Comparison of ENCODE assay signal across 9 cellular contexts in the genomic region with DNA sequence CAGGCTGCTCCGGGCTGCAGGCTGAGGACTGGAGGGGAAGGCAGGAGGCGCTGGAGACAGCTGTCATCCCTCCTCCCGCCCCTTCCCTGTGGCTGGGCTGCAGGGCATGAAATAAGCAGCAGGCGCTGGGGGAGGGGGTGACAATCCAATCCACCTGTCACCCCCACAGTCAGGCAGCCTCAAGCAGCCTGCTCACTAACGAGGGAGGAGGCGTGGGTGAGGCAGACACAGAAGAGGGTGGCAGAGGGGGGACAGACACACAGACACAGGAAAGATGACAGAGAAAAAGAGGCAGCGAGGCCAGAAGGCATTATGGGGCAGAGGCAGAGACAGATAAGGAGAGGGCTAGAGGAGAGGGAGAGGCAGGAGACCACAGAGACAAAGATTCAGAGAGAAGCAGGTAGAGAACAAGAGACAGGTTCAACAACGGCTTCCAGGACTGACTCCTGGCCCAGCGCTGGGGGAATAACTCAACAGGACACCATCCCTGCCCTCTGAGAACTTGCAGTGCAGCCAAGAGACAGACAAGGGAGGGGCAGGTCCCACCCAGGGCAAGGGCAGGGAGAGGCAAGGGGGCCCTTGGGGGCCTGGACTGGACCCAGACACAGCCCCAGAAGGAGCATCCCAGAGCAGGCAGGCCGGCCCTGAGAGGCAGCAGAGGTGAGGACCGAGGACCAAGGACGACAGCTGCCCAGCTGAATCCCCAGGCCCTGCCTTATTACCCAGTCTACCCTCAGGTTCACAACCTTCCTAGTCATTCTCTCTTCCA. TPM values are rescaled to one million over a fixed set of nuclear protein-coding genes. Genes with fewer than 3 reads are reported as not detected.
DNase-seq lines count a peak whose midpoint lies in the region; ATAC-seq, FAIRE-seq and TF ChIP-seq lines count a peak whose summit lies in the region.
"Had no signal": no experiment of that assay in that cellular context is flagged by ENCODE, and none has a peak within 500 bp of the region (broad histone marks: within the 10 kb centered on the region; RNA-seq: fewer than 3 reads in every experiment).

No MANE protein-coding gene starts in this region.

- peaks cover 81% of the 10 kb centered on the region for H3K4me1 Mint-ChIP-seq in activated CD8-positive, alpha-beta T cell treated with anti-CD3 and anti-CD28 coated beads, Interleukin-2, amount 10 ng/mL, durations not matched to agents 7 days and 5 days (ENCODE audit: low read depth)
- peaks cover 55% of the 10 kb centered on the region for H3K4me1 Mint-ChIP-seq in osteocyte (ENCODE audit: unreplicated experiment)

- H3K36me3 Mint-ChIP-seq in activated CD8-positive, alpha-beta T cell treated with anti-CD3 and anti-CD28 coated beads, Interleukin-2, amount 10 ng/mL, durations not matched to agents 7 days and 5 days (ENCODE audit: low read depth): peaks cover 27% of the 10 kb centered on the region
- H3K36me3 Mint-ChIP-seq in osteocyte (ENCODE audit: unreplicated experiment): peaks cover 2% of the 10 kb centered on the region

- CTCF ChIA-PET in activated CD8-positive, alpha-beta T cell treated with anti-CD3 and anti-CD28 coated beads, Interleukin-2, amount 10 ng/mL, durations not matched to agents 7 days and 5 days (lab: Charles Lee): interaction anchor here (0.8 to 6.1 kb wide), 13 partner anchors 8 to 145 kb away, joined by 3 to 85 read pairs (median 5); a partner anchor contains a TSS

- POLR2A ChIA-PET in activated CD8-positive, alpha-beta T cell treated with anti-CD3 and anti-CD28 coated beads, Interleukin-2, amount 10 ng/mL, durations not matched to agents 7 days and 5 days (lab: Charles Lee): interaction anchor here (0.6 to 12.8 kb wide), 8 partner anchors 9 to 112 kb away, joined by 3 to 143 read pairs (median 4); a partner anchor contains a TSS

- ATAC-seq in HG02588 (IDR thresholded peaks at IDR 0.05; ENCODE audit: unreplicated experiment): peak; percentile 19
- ATAC-seq in activated CD8-positive, alpha-beta T cell treated with anti-CD3 and anti-CD28 coated beads, Interleukin-2, amount 10 ng/mL, durations not matched to agents 7 days and 5 days: peak; percentile 53

- peak overlapping the region; percentile 85 for H3K27ac Mint-ChIP-seq in activated CD8-positive, alpha-beta T cell treated with anti-CD3 and anti-CD28 coated beads, Interleukin-2, amount 10 ng/mL, durations not matched to agents 7 days and 5 days
- H3K27ac Mint-ChIP-seq in osteocyte (ENCODE audit: unreplicated experiment): peak overlapping the region; percentile 86

- no peaks in the 10 kb centered on the region for H3K27me3 Mint-ChIP-seq in activated CD8-positive, alpha-beta T cell treated with anti-CD3 and anti-CD28 coated beads, Interleukin-2, amount 10 ng/mL, durations not matched to agents 7 days and 5 days (ENCODE audit: low read depth)
- no peaks in the 10 kb centered on the region for H3K27me3 Mint-ChIP-seq in osteocyte (ENCODE audit: unreplicated experiment)

- H3K4me3 ChIP-seq in GM08714 (ENCODE audit: low read length) (peak overlapping the region; percentile 47; the same call in 1 of the 2 replicates), fibroblast of the aortic adventitia (ENCODE audit: low read depth, low read length) (peak overlapping the region; percentile 18)

- TF ChIP-seq CTCF in fibroblast of the aortic adventitia (IDR thresholded peaks at IDR 0.05; ENCODE audit: insufficient read depth, low read length) (no peak), osteocyte (IDR thresholded peaks at IDR 0.05) (no peak)

- peak; percentile 96 for DNase-seq in NCI-H2171 treated with DMSO at 0.1 percent for 48 hours (lab: John Stamatoyannopoulos, UW)
- DNase-seq in activated CD8-positive, alpha-beta T cell treated with anti-CD3 and anti-CD28 coated beads, Interleukin-2, amount 10 ng/mL, durations not matched to agents 7 days and 5 days: peak; percentile 55
- DNase-seq in fibroblast of the aortic adventitia (ENCODE audit: low read depth): no peak
- DNase-seq in osteocyte (ENCODE audit: extremely low spot score, unreplicated experiment): no peak
- no peak for DNase-seq in urothelium cell line (ENCODE audit: low spot score)
- no peak for DNase-seq in HCEC 1CT

- H3K4me3 Mint-ChIP-seq in activated CD8-positive, alpha-beta T cell treated with anti-CD3 and anti-CD28 coated beads, Interleukin-2, amount 10 ng/mL, durations not matched to agents 7 days and 5 days: peak overlapping the region; percentile 62
- H3K4me3 Mint-ChIP-seq in osteocyte (ENCODE audit: unreplicated experiment): no peak overlapping the region

- FAIRE-seq in urothelium cell line (lab: Jason Lieb, UNC): no peak
- FAIRE-seq: TTC549 had no signal

- no peaks in the 10 kb centered on the region for H3K9me3 Mint-ChIP-seq in activated CD8-positive, alpha-beta T cell treated with anti-CD3 and anti-CD28 coated beads, Interleukin-2, amount 10 ng/mL, durations not matched to agents 7 days and 5 days (ENCODE audit: insufficient read depth)
- no peaks in the 10 kb centered on the region for H3K9me3 Mint-ChIP-seq in osteocyte (ENCODE audit: unreplicated experiment)

RNA-seq across cellular contexts. Expression of a gene that starts 11.2 kb away (rescaled TPM):
- total RNA-seq in activated CD8-positive, alpha-beta T cell treated with anti-CD3 and anti-CD28 coated beads, Interleukin-2, amount 10 ng/mL, durations not matched to agents 7 days and 5 days: 10 to 100 TPM; 34.8 to 40.1 TPM
- total RNA-seq in fibroblast of the aortic adventitia (ENCODE audit: low replicate concordance) (6.0 and 11.6 TPM in 2 replicates), osteocyte (33.8 and 45.8 TPM in 2 replicates)

Comparison
In these comparisons a context has a peak if more than half of its experiments do, and no peak if none do; other contexts are left out.
1. DNase-seq: peak in NCI-H2171 treated with DMSO at 0.1 percent for 48 hours (single experiment) and activated CD8-positive, alpha-beta T cell treated with anti-CD3 and anti-CD28 coated beads, Interleukin-2, amount 10 ng/mL, durations not matched to agents 7 days and 5 days (single experiment); none in fibroblast of the aortic adventitia (single experiment), osteocyte (single experiment), urothelium cell line (single experiment) and HCEC 1CT (single experiment).